7 cellular contexts compared by ENCODE assay signal in the genomic region with DNA sequence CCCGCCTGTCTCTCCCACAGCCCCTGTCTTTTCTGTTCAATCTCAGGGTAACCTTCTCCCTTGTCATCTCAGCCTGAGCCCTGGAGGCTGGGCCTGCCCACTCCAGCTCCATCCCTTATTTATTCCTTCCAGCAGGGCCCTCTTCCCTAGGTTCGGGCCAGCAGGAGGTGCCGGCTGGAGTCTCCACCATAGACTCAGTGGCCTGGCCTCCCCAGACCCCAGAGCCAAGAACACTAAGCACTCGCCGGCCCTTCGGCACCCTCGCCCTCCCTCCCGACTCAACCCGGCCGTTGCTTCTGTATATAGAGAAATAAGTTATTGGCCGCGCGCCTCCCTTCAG. TPM values are rescaled to one million over a fixed set of nuclear protein-coding genes. Genes with fewer than 3 reads are reported as not detected.
DNase-seq lines count a peak whose midpoint lies in the region; ATAC-seq, FAIRE-seq and TF ChIP-seq lines count a peak whose summit lies in the region.

No MANE protein-coding gene starts in this region.

- H3K9me1 ChIP-seq in K562 (ENCODE audit: control insufficient read depth, insufficient read depth, low read length) = no peaks in the 10 kb centered on the region

- CTCF ChIA-PET in K562 (lab: Yijun Ruan, JAX; ENCODE audit: low intra/inter-chr PET ratio) = no interaction called here

- TF ChIP-seq EP300 in K562 (IDR thresholded peaks at IDR 0.05; ENCODE audit: low read length) = no peak

- BruUV-seq in K562 (replicated peaks; lab: Mats Ljungman, UMichigan) = no TSS peak

- H2AFZ ChIP-seq in K562 (ENCODE audit: low read depth, low read length) = peak overlapping the region; percentile 89

- no peak for TF ChIP-seq POLR2A in K562 (conservative IDR thresholded peaks at IDR 0.05)

- TF ChIP-seq CTCF in LNCaP clone FGC (IDR thresholded peaks at IDR 0.05; ENCODE audit: control insufficient read depth, extremely low read depth, insufficient read depth) (no peak), K562 (IDR thresholded peaks at IDR 0.05 in 2 of 3, conservative IDR thresholded peaks at IDR 0.05 in 1 of 3; ENCODE audit: insufficient read depth in 2 of 3, low read depth in 1 of 3, low read length in 3 of 3) (0 out of 6 replicates have a peak, but pooled peaks of 1 of the 3 experiments have one; percentile 4)

- H3K27me3 ChIP-seq in K562 (ENCODE audit: control insufficient read depth in 2 of 2, insufficient read depth in 2 of 2, low read length in 2 of 2) = no peaks in the 10 kb centered on the region
- H3K27me3 ChIP-seq in layer of hippocampus (ENCODE audit: control insufficient read depth, insufficient read depth, low read length) = no peaks in the 10 kb centered on the region

- ATAC-seq in K562 = peak; percentile 2

- POLR2A ChIA-PET in K562 (lab: Yijun Ruan, JAX) = interaction anchor here (0.6 to 2.8 kb wide), 5 partner anchors 10 to 47 kb away, joined by 3 to 17 read pairs (median 4); a partner anchor contains a TSS

- intact Hi-C loops in K562 (cut with micrococcal nuclease) = no loop called here

- peaks cover 5 to 47% of the 10 kb centered on the region in 2 experiments; a peak in 4 of 5 replicates for H3K4me1 ChIP-seq in K562 (replicated peaks in 1 of 2; ENCODE audit: control insufficient read depth in 2 of 2, insufficient read depth in 2 of 2, low read length in 2 of 2)

- FAIRE-seq in K562 (lab: Jason Lieb, UNC) = no peak

- peaks cover 29% of the 10 kb centered on the region for H3K79me2 ChIP-seq in K562 (ENCODE audit: control insufficient read depth, insufficient read depth, low read length)

- peaks cover 65% of the 10 kb centered on the region; the same call in 2 of the 3 replicates for H3K36me3 ChIP-seq in K562 (ENCODE audit: control insufficient read depth, insufficient read depth, low read length)

- peaks cover 10% of the 10 kb centered on the region; the same call in 1 of the 2 replicates for H4K20me1 ChIP-seq in K562 (replicated peaks; ENCODE audit: control insufficient read depth, insufficient read depth, low read length)

- DNase-seq in LNCaP clone FGC (ENCODE audit: low read depth) (no peak), K562 (ENCODE audit: extremely low read depth in 1 of 4, low spot score in 3 of 4) (no peak), 8988T (no peak), AG08396 (ENCODE audit: low spot score) (no peak), NCI-H1092 treated with DMSO at 0.1 percent for 48 hours (lab: John Stamatoyannopoulos, UW) (no peak)

- in situ Hi-C loops in K562 (cut with MboI) = no loop called here

- H3K27ac ChIP-seq in K562 (ENCODE audit: extremely low read depth, low read depth, low read length) (peak overlapping the region; percentile 95; the same call in 2 of the 3 replicates), layer of hippocampus (ENCODE audit: low read depth, low read length) (peak overlapping the region; percentile 99), temporal lobe (ENCODE audit: low read depth, low read length) (peak overlapping the region; percentile 95)

- peak overlapping the region; percentile 98 for H3K4me2 ChIP-seq in K562 (ENCODE audit: insufficient read depth, low read length)

- WGBS in K562 (ENCODE audit: insufficient coverage, low coverage, missing lambda C conversion rate) = 33% methylated on average over 13 of the region's 13 CpGs

- H3K9me3 ChIP-seq in K562 (replicated peaks; ENCODE audit: control insufficient read depth, insufficient read depth, low read depth, low read length) = no peaks in the 10 kb centered on the region

- TF ChIP-seq RAD21 in K562 (CRISPR knock-in tag; conservative IDR thresholded peaks at IDR 0.05 in 1 of 2, IDR thresholded peaks at IDR 0.05 in 1 of 2) = no peak

- peak overlapping the region in 1 of 2 experiments; percentile 86; a peak in 2 of 4 replicates for H3K9ac ChIP-seq in K562 (ENCODE audit: insufficient read depth in 1 of 2, low read depth in 2 of 2, low read length in 2 of 2)

- H3K4me3 ChIP-seq in LNCaP clone FGC (ENCODE audit: low read depth, low read length) (peak overlapping the region; percentile 96), K562 (peak overlapping the region; percentile 100)

RNA-seq across cellular contexts. Expression of a gene that starts 1.4 kb away (rescaled TPM):
- total RNA-seq in K562 (2011; cell fraction: chromatin; rRNA removed; ENCODE audit: low replicate concordance) = 13.9 and 38.2 TPM in 2 replicates
- 41.5 and 42.0 TPM in 2 replicates for total RNA-seq in K562 (2011; cell fraction: nucleolus; rRNA removed)
- total RNA-seq in K562 (2011; cell fraction: nucleoplasm; rRNA removed) = 31.3 and 34.9 TPM in 2 replicates
- total RNA-seq in K562 (2014; rRNA removed) = 102 and 135 TPM in 2 replicates
- total RNA-seq in K562 (2014; rRNA removed; fragmentation: Illumina TruSeq; extraction: Trizol) = 29.3 and 43.7 TPM in 2 replicates
- total RNA-seq in K562 (2015; rRNA removed; fragmentation: Illumina TruSeq; extraction: Trizol) = 83.8 and 85.1 TPM in 2 replicates
- 135 and 139 TPM in 2 replicates for total RNA-seq in K562 (2021)
- polyA plus RNA-seq in K562 (2011; rRNA removed) = 98.6 and 129 TPM in 2 replicates
- polyA plus RNA-seq in K562 (2011; cell fraction: cytosol; rRNA removed) = 213 and 403 TPM in 2 replicates
- 62.4 and 74.2 TPM in 2 replicates for polyA plus RNA-seq in K562 (2011; cell fraction: nucleus; rRNA removed)
- 127 and 138 TPM in 2 replicates for polyA plus RNA-seq in K562 (2012)
- polyA plus RNA-seq in K562 (2014; fragmentation: Illumina TruSeq; extraction: Trizol) = 140 and 182 TPM in 2 replicates
- polyA plus RNA-seq in K562 (2014; fragmentation: Nextera tagmentation; extraction: Ambion mirVana) = 10 to 100 TPM in 1 of 2 experiments, 1 to 10 TPM in 1; 5.6 to 16.0 TPM
- 135 and 146 TPM in 2 replicates for polyA plus RNA-seq in K562 (2014; rRNA removed)
- polyA minus RNA-seq in K562 (2011; rRNA and poly(A)+ RNA removed) = 57.1 and 92.7 TPM in 2 replicates
- polyA minus RNA-seq in K562 (2011; cell fraction: cytosol; rRNA and poly(A)+ RNA removed) = 94.6 and 97.2 TPM in 2 replicates
- polyA minus RNA-seq in K562 (2011; cell fraction: nucleus; rRNA and poly(A)+ RNA removed) = 10.4 and 16.3 TPM in 2 replicates
- total RNA-seq in temporal lobe = 34.2 TPM

RNA-seq across cellular contexts. Expression of a gene that starts 9.5 kb away (rescaled TPM):
- 40.5 and 97.2 TPM in 2 replicates for total RNA-seq in K562 (2011; cell fraction: chromatin; rRNA removed; ENCODE audit: low replicate concordance)
- 43.6 and 44.5 TPM in 2 replicates for total RNA-seq in K562 (2011; cell fraction: nucleolus; rRNA removed)
- total RNA-seq in K562 (2011; cell fraction: nucleoplasm; rRNA removed) = 39.9 and 51.1 TPM in 2 replicates
- 9.3 and 10.2 TPM in 2 replicates for total RNA-seq in K562 (2014; rRNA removed)
- 2.5 and 4.1 TPM in 2 replicates for total RNA-seq in K562 (2014; rRNA removed; fragmentation: Illumina TruSeq; extraction: Trizol)
- total RNA-seq in K562 (2015; rRNA removed; fragmentation: Illumina TruSeq; extraction: Trizol) = 8.8 and 10.4 TPM in 2 replicates
- total RNA-seq in K562 (2021) = 28.6 and 29.2 TPM in 2 replicates
- polyA plus RNA-seq in K562 (2011; rRNA removed) = 8.5 and 12.5 TPM in 2 replicates
- polyA plus RNA-seq in K562 (2011; cell fraction: cytosol; rRNA removed) = 7.7 and 14.0 TPM in 2 replicates
- 40.5 and 65.1 TPM in 2 replicates for polyA plus RNA-seq in K562 (2011; cell fraction: nucleus; rRNA removed)
- polyA plus RNA-seq in K562 (2012) = 18.1 and 26.7 TPM in 2 replicates
- polyA plus RNA-seq in K562 (2014; fragmentation: Illumina TruSeq; extraction: Trizol) = 14.6 and 18.0 TPM in 2 replicates
- under 1 TPM in 1 of 2 experiments, not detected in 1; 0.08 TPM for polyA plus RNA-seq in K562 (2014; fragmentation: Nextera tagmentation; extraction: Ambion mirVana)
- polyA plus RNA-seq in K562 (2014; rRNA removed) = 20.5 and 23.3 TPM in 2 replicates
- 9.1 and 11.0 TPM in 2 replicates for polyA minus RNA-seq in K562 (2011; rRNA and poly(A)+ RNA removed)
- polyA minus RNA-seq in K562 (2011; cell fraction: cytosol; rRNA and poly(A)+ RNA removed) = 9.9 and 10.3 TPM in 2 replicates
- 14.5 and 19.0 TPM in 2 replicates for polyA minus RNA-seq in K562 (2011; cell fraction: nucleus; rRNA and poly(A)+ RNA removed)
- total RNA-seq in temporal lobe = 21.9 TPM

RNA-seq across cellular contexts. Expression of a gene that starts 11.0 kb away (rescaled TPM):
- total RNA-seq in K562 (2011; cell fraction: chromatin; rRNA removed; ENCODE audit: low replicate concordance) = 0.92 and 2.0 TPM in 2 replicates
- 0.92 and 1.7 TPM in 2 replicates for total RNA-seq in K562 (2011; cell fraction: nucleolus; rRNA removed)
- total RNA-seq in K562 (2011; cell fraction: nucleoplasm; rRNA removed) = 0.95 and 1.2 TPM in 2 replicates
- total RNA-seq in K562 (2014; rRNA removed) (0.61 TPM in 1 of 2 replicates, not detected in the other), K562 (2014; rRNA removed; fragmentation: Illumina TruSeq; extraction: Trizol) (not detected in 2 replicates), K562 (2015; rRNA removed; fragmentation: Illumina TruSeq; extraction: Trizol) (0.11 and 0.40 TPM in 2 replicates), K562 (2021) (0.89 and 1.1 TPM in 2 replicates), temporal lobe (45.7 TPM)
- polyA plus RNA-seq in K562 (2011; rRNA removed) (0.26 and 0.30 TPM in 2 replicates), K562 (2014; fragmentation: Illumina TruSeq; extraction: Trizol) (0.36 and 0.65 TPM in 2 replicates), K562 (2014; fragmentation: Nextera tagmentation; extraction: Ambion mirVana) (not detected), K562 (2014; rRNA removed) (0.27 and 0.55 TPM in 2 replicates)
- 0.52 and 0.69 TPM in 2 replicates for polyA plus RNA-seq in K562 (2011; cell fraction: cytosol; rRNA removed)
- polyA plus RNA-seq in K562 (2011; cell fraction: nucleus; rRNA removed) = 1.1 and 1.7 TPM in 2 replicates
- 0.52 and 0.57 TPM in 2 replicates for polyA plus RNA-seq in K562 (2012)
- not detected in 2 replicates for polyA minus RNA-seq in K562 (2011; rRNA and poly(A)+ RNA removed)
- not detected in 2 replicates for polyA minus RNA-seq in K562 (2011; cell fraction: cytosol; rRNA and poly(A)+ RNA removed)
- 0.13 TPM in 1 of 2 replicates, not detected in the other for polyA minus RNA-seq in K562 (2011; cell fraction: nucleus; rRNA and poly(A)+ RNA removed)

RNA-seq across cellular contexts. Expression of a gene that starts 21.9 kb away (rescaled TPM):
- total RNA-seq in K562 (2011; cell fraction: chromatin; rRNA removed; ENCODE audit: low replicate concordance) = 49.3 and 178 TPM in 2 replicates
- total RNA-seq in K562 (2011; cell fraction: nucleolus; rRNA removed) = 331 and 338 TPM in 2 replicates
- 162 and 163 TPM in 2 replicates for total RNA-seq in K562 (2011; cell fraction: nucleoplasm; rRNA removed)
- total RNA-seq in K562 (2014; rRNA removed) (121 and 158 TPM in 2 replicates), K562 (2014; rRNA removed; fragmentation: Illumina TruSeq; extraction: Trizol) (29.4 and 39.3 TPM in 2 replicates), K562 (2015; rRNA removed; fragmentation: Illumina TruSeq; extraction: Trizol) (44.8 and 51.6 TPM in 2 replicates), K562 (2021) (108 and 120 TPM in 2 replicates), temporal lobe (17.2 TPM)
- polyA plus RNA-seq in K562 (2011; rRNA removed) (77.2 and 108 TPM in 2 replicates), K562 (2014; fragmentation: Illumina TruSeq; extraction: Trizol) (111 and 119 TPM in 2 replicates), K562 (2014; fragmentation: Nextera tagmentation; extraction: Ambion mirVana) (10 to 100 TPM in 1 of 2 experiments, 1 to 10 TPM in 1; 8.6 to 33.6 TPM), K562 (2014; rRNA removed) (83.6 and 96.7 TPM in 2 replicates)
- 234 and 367 TPM in 2 replicates for polyA plus RNA-seq in K562 (2011; cell fraction: cytosol; rRNA removed)
- polyA plus RNA-seq in K562 (2011; cell fraction: nucleus; rRNA removed) = 162 and 217 TPM in 2 replicates
- polyA plus RNA-seq in K562 (2012) = 106 and 144 TPM in 2 replicates
- polyA minus RNA-seq in K562 (2011; rRNA and poly(A)+ RNA removed) = 84.7 and 117 TPM in 2 replicates
- 120 and 144 TPM in 2 replicates for polyA minus RNA-seq in K562 (2011; cell fraction: cytosol; rRNA and poly(A)+ RNA removed)
- 46.6 and 57.5 TPM in 2 replicates for polyA minus RNA-seq in K562 (2011; cell fraction: nucleus; rRNA and poly(A)+ RNA removed)

RNA-seq across cellular contexts. Expression of a gene that starts 24.7 kb away (rescaled TPM):
- not detected in 2 replicates for total RNA-seq in K562 (2011; cell fraction: chromatin; rRNA removed; ENCODE audit: low replicate concordance)
- not detected in 2 replicates for total RNA-seq in K562 (2011; cell fraction: nucleolus; rRNA removed)
- total RNA-seq in K562 (2011; cell fraction: nucleoplasm; rRNA removed) = not detected in 2 replicates
- total RNA-seq in K562 (2014; rRNA removed) = not detected in 2 replicates
- not detected in 2 replicates for total RNA-seq in K562 (2014; rRNA removed; fragmentation: Illumina TruSeq; extraction: Trizol)
- not detected in 2 replicates for total RNA-seq in K562 (2015; rRNA removed; fragmentation: Illumina TruSeq; extraction: Trizol)
- total RNA-seq in K562 (2021) = not detected in 2 replicates
- polyA plus RNA-seq in K562 (2011; rRNA removed) = not detected in 2 replicates
- polyA plus RNA-seq in K562 (2011; cell fraction: cytosol; rRNA removed) = 0.01 TPM in 1 of 2 replicates, not detected in the other
- not detected in 2 replicates for polyA plus RNA-seq in K562 (2011; cell fraction: nucleus; rRNA removed)
- polyA plus RNA-seq in K562 (2012) = not detected in 2 replicates
- polyA plus RNA-seq in K562 (2014; fragmentation: Illumina TruSeq; extraction: Trizol) = not detected in 2 replicates
- polyA plus RNA-seq in K562 (2014; fragmentation: Nextera tagmentation; extraction: Ambion mirVana) = not detected
- not detected in 2 replicates for polyA plus RNA-seq in K562 (2014; rRNA removed)
- polyA minus RNA-seq in K562 (2011; rRNA and poly(A)+ RNA removed) = not detected in 2 replicates
- not detected in 2 replicates for polyA minus RNA-seq in K562 (2011; cell fraction: cytosol; rRNA and poly(A)+ RNA removed)
- 0.13 TPM in 1 of 2 replicates, not detected in the other for polyA minus RNA-seq in K562 (2011; cell fraction: nucleus; rRNA and poly(A)+ RNA removed)
- total RNA-seq in temporal lobe = 7.6 TPM

Comparison
In these comparisons a context has a peak if more than half of its experiments do, and no peak if none do; other contexts are left out.
1. RNA of a gene that starts 11.0 kb away (total RNA-seq): 45.7 TPM in temporal lobe (single experiment); 0.11 to 2.0 TPM in K562; every median in the first group is over 10 times any median in the second.
2. Peak in every context shown above with its lines, with median percentiles within 50 percentile points of each other: H3K27ac ChIP-seq.